Comparison of ENCODE assay signal across 20 cellular contexts in genomic region chr11:3015796-3016195, GRCh38. TPM values are rescaled to one million over a fixed set of nuclear protein-coding genes. Genes with fewer than 3 reads are reported as not detected.
DNase-seq lines count a peak whose midpoint lies in the region; ATAC-seq and TF ChIP-seq lines count a peak whose summit lies in the region.
"Had no signal": no experiment of that assay in that cellular context is flagged by ENCODE, and none has a peak within 500 bp of the region (broad histone marks: within the 10 kb centered on the region; RNA-seq: fewer than 3 reads in every experiment).

No MANE protein-coding gene starts in this region.

- H3K27me3 ChIP-seq in CD4-positive, alpha-beta memory T cell (ENCODE audit: insufficient read depth, low read length) = no peaks in the 10 kb centered on the region
- no peaks in the 10 kb centered on the region for H3K27me3 ChIP-seq in HCT116 (ENCODE audit: insufficient read depth, low read length)
- H3K27me3 ChIP-seq: colonic mucosa, neutrophil, tibial nerve had no signal

- H3K4me3 ChIP-seq in CD4-positive, alpha-beta memory T cell (ENCODE audit: low read length in 2 of 2) = no peak overlapping the region
- no peak overlapping the region for H3K4me3 ChIP-seq in HCT116 (replicated peaks in 1 of 2; ENCODE audit: low read depth in 1 of 2, low read length in 2 of 2)
- H3K4me3 ChIP-seq: colonic mucosa, mucosa of descending colon, smooth muscle cell, tibial nerve had no signal

- H2AFZ ChIP-seq in HCT116 (ENCODE audit: low read depth, low read length, poor library complexity, severe bottlenecking) = no peak overlapping the region

- no peaks in the 10 kb centered on the region for H3K9me3 ChIP-seq in CD4-positive, alpha-beta memory T cell (ENCODE audit: control insufficient read depth in 1 of 2, low read length in 2 of 2)
- H3K9me3 ChIP-seq in HCT116 (ENCODE audit: control insufficient read depth in 1 of 2, insufficient read depth in 1 of 2, low read depth in 1 of 2, low read length in 2 of 2) = no peaks in the 10 kb centered on the region
- H3K9me3 ChIP-seq: colonic mucosa, mucosa of descending colon, neutrophil, tibial nerve had no signal

- POLR2A ChIA-PET in CD4-positive, alpha-beta memory T cell (lab: Charles Lee; ENCODE audit: partially characterized antibody) = interaction anchor here (0.5 to 6.9 kb wide), 7 partner anchors 26 to 114 kb away, joined by 3 to 178 read pairs (median 9); partner anchors contain the start of genes CARS1 and NAP1L4
- POLR2A ChIA-PET in HCT116 (lab: Charles Lee) = no interaction called here
- POLR2A ChIA-PET in activated CD8-positive, alpha-beta T cell treated with anti-CD3 and anti-CD28 coated beads, Interleukin-2, amount 10 ng/mL, durations not matched to agents 7 days and 5 days (lab: Charles Lee) = interaction anchor here (0.7 to 8.6 kb wide), 10 partner anchors 7 to 123 kb away, joined by 3 to 168 read pairs (median 5); partner anchors contain the start of gene NAP1L4

- RAD21 ChIA-PET in HCT116 (lab: Charles Lee; ENCODE audit: low non-redundant PET in 1 of 2, low total read pairs in 2 of 2, uncharacterized antibody in 2 of 2, unreplicated experiment in 2 of 2) = no interaction called here

- CTCF ChIA-PET in CD4-positive, alpha-beta memory T cell (lab: Charles Lee; ENCODE audit: partially characterized antibody) = interaction anchor here (0.9 to 4.2 kb wide), 8 partner anchors 20 to 483 kb away, joined by 3 to 37 read pairs (median 8); no protein-coding TSS in a partner anchor
- CTCF ChIA-PET in HCT116 (lab: Charles Lee) = no interaction called here
- CTCF ChIA-PET in activated CD8-positive, alpha-beta T cell treated with anti-CD3 and anti-CD28 coated beads, Interleukin-2, amount 10 ng/mL, durations not matched to agents 7 days and 5 days (lab: Charles Lee) = interaction anchor here (1.2 to 5.6 kb wide), 10 partner anchors 7 to 86 kb away, joined by 3 to 78 read pairs (median 10); partner anchors contain the start of gene NAP1L4

- H3K79me2 ChIP-seq in HCT116 (ENCODE audit: insufficient read depth, low read length) = no peaks in the 10 kb centered on the region

- TF ChIP-seq RAD21 in HCT116 (IDR thresholded peaks at IDR 0.05; ENCODE audit: low read depth) = no peak

- H3K4me1 Mint-ChIP-seq in CD4-positive, alpha-beta memory T cell = peaks cover 17 to 70% (median 37%) of the 10 kb centered on the region in 4 donors
- peaks cover 95% of the 10 kb centered on the region for H3K4me1 Mint-ChIP-seq in activated CD8-positive, alpha-beta T cell treated with anti-CD3 and anti-CD28 coated beads, Interleukin-2, amount 10 ng/mL, durations not matched to agents 7 days and 5 days (ENCODE audit: low read depth)
- H3K4me1 Mint-ChIP-seq in glutamatergic neuron (ENCODE audit: low read depth, unreplicated experiment) = peaks cover 26% of the 10 kb centered on the region
- H3K4me1 Mint-ChIP-seq: brain had no signal

- peak overlapping the region; percentile 39 for H3K27ac ChIP-seq in CD4-positive, alpha-beta memory T cell (ENCODE audit: low read depth, low read length)
- H3K27ac ChIP-seq in HCT116 (ENCODE audit: low read depth, low read length) = no peak overlapping the region
- H3K27ac ChIP-seq: colonic mucosa, neutrophil had no signal

- H4K20me1 ChIP-seq in HCT116 (ENCODE audit: insufficient read depth) = no peaks in the 10 kb centered on the region

- no TSS peak for BruUV-seq in HCT116 (replicated peaks; lab: Mats Ljungman, UMichigan)

- H3K4me2 ChIP-seq in HCT116 (ENCODE audit: low read length) = no peak overlapping the region
- H3K4me2 ChIP-seq: smooth muscle cell had no signal

- H3K9me3 Mint-ChIP-seq in CD4-positive, alpha-beta memory T cell = no peaks in the 10 kb centered on the region
- no peaks in the 10 kb centered on the region for H3K9me3 Mint-ChIP-seq in activated CD8-positive, alpha-beta T cell treated with anti-CD3 and anti-CD28 coated beads, Interleukin-2, amount 10 ng/mL, durations not matched to agents 7 days and 5 days (ENCODE audit: insufficient read depth)
- peaks cover 8% of the 10 kb centered on the region for H3K9me3 Mint-ChIP-seq in glutamatergic neuron (ENCODE audit: unreplicated experiment)
- H3K9me3 Mint-ChIP-seq: brain; stimulated activated naive CD8-positive, alpha-beta T cell treated with anti-CD3 and anti-CD28 coated beads, Interleukin-15, amount 100 ng/mL, for 72 hours had no signal

- TF ChIP-seq CTCF in HCT116 (IDR thresholded peaks at IDR 0.05 in 2 of 3, conservative IDR thresholded peaks at IDR 0.05 in 1 of 3; ENCODE audit: borderline replicate concordance in 1 of 3, insufficient read depth in 1 of 3, low read depth in 2 of 3, low read length in 2 of 3) (no peak), glutamatergic neuron (IDR thresholded peaks at IDR 0.05; ENCODE audit: partially characterized antibody, unreplicated experiment) (no peak)

- H3K9me2 ChIP-seq in HCT116 (ENCODE audit: insufficient read depth) = no peaks in the 10 kb centered on the region

- TF ChIP-seq POLR2A in HCT116 (IDR thresholded peaks at IDR 0.05; ENCODE audit: borderline replicate concordance, extremely low read depth, insufficient read depth, insufficient read length) = no peak

- ATAC-seq in HCT116 (no peak), HG03571 (IDR thresholded peaks at IDR 0.05; ENCODE audit: unreplicated experiment) (no peak)
- ATAC-seq in activated CD8-positive, alpha-beta T cell treated with anti-CD3 and anti-CD28 coated beads, Interleukin-2, amount 10 ng/mL, durations not matched to agents 7 days and 5 days = no peak
- ATAC-seq: mucosa of descending colon; stimulated activated naive CD8-positive, alpha-beta T cell treated with anti-CD3 and anti-CD28 coated beads, Interleukin-15, amount 100 ng/mL, for 72 hours had no signal

- peak overlapping the region in 6 of 7 donors; percentile 24 to 95 (median 30) for H3K27ac Mint-ChIP-seq in CD4-positive, alpha-beta memory T cell
- H3K27ac Mint-ChIP-seq in activated CD8-positive, alpha-beta T cell treated with anti-CD3 and anti-CD28 coated beads, Interleukin-2, amount 10 ng/mL, durations not matched to agents 7 days and 5 days = peak overlapping the region; percentile 95
- H3K27ac Mint-ChIP-seq in glutamatergic neuron (ENCODE audit: unreplicated experiment) = peak overlapping the region; percentile 93
- H3K27ac Mint-ChIP-seq: brain had no signal

- intact Hi-C loops in CD4-positive, alpha-beta memory T cell (cut with micrococcal nuclease) = no loop called here
- intact Hi-C loops in HCT116 (cut with micrococcal nuclease) = no loop called here

- H3K4me3 Mint-ChIP-seq in CD4-positive, alpha-beta memory T cell = peak overlapping the region in 2 of 8 donors; percentile 47 to 84
- H3K4me3 Mint-ChIP-seq in activated CD8-positive, alpha-beta T cell treated with anti-CD3 and anti-CD28 coated beads, Interleukin-2, amount 10 ng/mL, durations not matched to agents 7 days and 5 days = no peak overlapping the region
- H3K4me3 Mint-ChIP-seq in glutamatergic neuron (ENCODE audit: unreplicated experiment) = peak overlapping the region; percentile 67
- H3K4me3 Mint-ChIP-seq: brain had no signal

- peaks cover 49% of the 10 kb centered on the region for H3K4me1 ChIP-seq in CD4-positive, alpha-beta memory T cell (ENCODE audit: insufficient read depth, low read length)
- no peaks in the 10 kb centered on the region for H3K4me1 ChIP-seq in HCT116 (ENCODE audit: control insufficient read depth in 1 of 2, insufficient read depth in 2 of 2, low read length in 2 of 2)
- H3K4me1 ChIP-seq: colonic mucosa had no signal

- H3K9ac ChIP-seq in HCT116 (ENCODE audit: low read length) = no peak overlapping the region

- no peaks in the 10 kb centered on the region for H3K27me3 Mint-ChIP-seq in CD4-positive, alpha-beta memory T cell
- no peaks in the 10 kb centered on the region for H3K27me3 Mint-ChIP-seq in activated CD8-positive, alpha-beta T cell treated with anti-CD3 and anti-CD28 coated beads, Interleukin-2, amount 10 ng/mL, durations not matched to agents 7 days and 5 days (ENCODE audit: low read depth)
- peaks cover 11% of the 10 kb centered on the region for H3K27me3 Mint-ChIP-seq in glutamatergic neuron (ENCODE audit: unreplicated experiment)
- H3K27me3 Mint-ChIP-seq: brain; stimulated activated naive CD8-positive, alpha-beta T cell treated with anti-CD3 and anti-CD28 coated beads, Interleukin-15, amount 100 ng/mL, for 72 hours had no signal

- DNase-seq in CD4-positive, alpha-beta memory T cell = no peak
- DNase-seq in HCT116 (ENCODE audit: low read depth, low spot score) (no peak), glutamatergic neuron (no peak), islet precursor cell (no peak), DMS114 treated with DMSO at 0.1 percent for 48 hours (lab: John Stamatoyannopoulos, UW; ENCODE audit: unreplicated experiment) (no peak)
- no peak for DNase-seq in activated CD8-positive, alpha-beta T cell treated with anti-CD3 and anti-CD28 coated beads, Interleukin-2, amount 10 ng/mL, durations not matched to agents 7 days and 5 days
- DNase-seq: activated T-cell treated with anti-CD3 and anti-CD28 coated beads, Interleukin-2, amount 50 U/mL, for 48 hours; colonic mucosa; mucosa of descending colon; NCI-H1417 treated with DMSO at 0.1 percent for 48 hours; NCI-H526; SHP77; stimulated activated CD4-positive, alpha-beta T cell treated with anti-CD3 and anti-CD28 coated beads, Interleukin-4, amount 100 ng/mL, for 1 hour; stimulated activated naive CD8-positive, alpha-beta T cell treated with anti-CD3 and anti-CD28 coated beads, Interleukin-15, amount 100 ng/mL, for 72 hours; T-helper 1 cell had no signal

- peaks cover 48% of the 10 kb centered on the region for H3K36me3 ChIP-seq in CD4-positive, alpha-beta memory T cell (ENCODE audit: insufficient read depth, low read length)
- H3K36me3 ChIP-seq in HCT116 (ENCODE audit: control insufficient read depth in 1 of 2, insufficient read depth in 2 of 2, low read length in 2 of 2) = peaks cover 25 to 54% of the 10 kb centered on the region in 2 experiments

- peaks cover 18 to 63% of the 10 kb centered on the region in 2 donors for H3K36me3 Mint-ChIP-seq in CD4-positive, alpha-beta memory T cell
- H3K36me3 Mint-ChIP-seq in activated CD8-positive, alpha-beta T cell treated with anti-CD3 and anti-CD28 coated beads, Interleukin-2, amount 10 ng/mL, durations not matched to agents 7 days and 5 days (ENCODE audit: low read depth) = peaks cover 76% of the 10 kb centered on the region
- H3K36me3 Mint-ChIP-seq in glutamatergic neuron (ENCODE audit: unreplicated experiment) = no peaks in the 10 kb centered on the region

RNA-seq across cellular contexts. Expression of gene NAP1L4, which starts 23.7 kb away (rescaled TPM):
- total RNA-seq in CD4-positive, alpha-beta memory T cell = 100 to 1,000 TPM; 299 to 303 TPM
- polyA plus RNA-seq in CD4-positive, alpha-beta memory T cell = 100 to 1,000 TPM; 153 to 160 TPM
- total RNA-seq in HCT116 (2021; ENCODE audit: unreplicated experiment) = 144 TPM
- polyA plus RNA-seq in HCT116 (2012) = 63.0 and 82.2 TPM in 2 replicates
- total RNA-seq in activated CD8-positive, alpha-beta T cell treated with anti-CD3 and anti-CD28 coated beads, Interleukin-2, amount 10 ng/mL, durations not matched to agents 7 days and 5 days = 100 to 1,000 TPM; 287 to 300 TPM
- 209 TPM for total RNA-seq in glutamatergic neuron (ENCODE audit: unreplicated experiment)

RNA-seq across cellular contexts. Expression of gene CARS1, which starts 41.4 kb away (rescaled TPM):
- total RNA-seq in CD4-positive, alpha-beta memory T cell = 10 to 100 TPM; 71.0 to 80.3 TPM
- 10 to 100 TPM; 37.1 to 43.1 TPM for polyA plus RNA-seq in CD4-positive, alpha-beta memory T cell
- total RNA-seq in HCT116 (2021; ENCODE audit: unreplicated experiment) (124 TPM), glutamatergic neuron (ENCODE audit: unreplicated experiment) (151 TPM)
- polyA plus RNA-seq in HCT116 (2012) = 101 and 128 TPM in 2 replicates
- 10 to 100 TPM; 74.6 to 81.5 TPM for total RNA-seq in activated CD8-positive, alpha-beta T cell treated with anti-CD3 and anti-CD28 coated beads, Interleukin-2, amount 10 ng/mL, durations not matched to agents 7 days and 5 days

Comparison
In these comparisons a context has a peak if more than half of its experiments do, and no peak if none do; other contexts are left out.
1. H3K27ac Mint-ChIP-seq: peak in every context shown above with its lines; median percentile 95 in activated CD8-positive, alpha-beta T cell treated with anti-CD3 and anti-CD28 coated beads, Interleukin-2, amount 10 ng/mL, durations not matched to agents 7 days and 5 days; 93 in glutamatergic neuron; 30 in CD4-positive, alpha-beta memory T cell.